9 cellular contexts compared by ENCODE assay signal in the genomic region with DNA sequence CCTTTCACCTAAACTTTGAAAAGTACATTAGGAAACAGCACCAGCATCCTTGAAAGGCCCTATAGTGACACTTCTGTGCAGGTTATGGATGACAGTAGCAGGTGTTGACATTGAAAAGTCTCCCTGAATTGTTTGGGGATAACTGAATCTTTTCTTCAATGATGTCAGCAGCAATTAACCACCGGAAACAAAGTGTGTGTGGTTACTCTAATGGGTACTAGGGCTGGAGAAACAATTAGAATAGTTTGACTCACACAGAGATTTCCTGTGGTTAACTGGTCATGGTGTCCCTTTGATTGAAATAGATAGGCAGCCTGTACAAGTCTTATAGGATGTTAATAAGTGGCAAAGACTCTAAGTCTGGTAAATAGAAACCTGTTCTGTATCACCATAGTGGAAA.
A peak's percentile ranks its signal among the peaks of the same experiment; 100 is the strongest.
DNase-seq lines count a peak whose midpoint lies in the region; ATAC-seq and TF ChIP-seq lines count a peak whose summit lies in the region.
"Had no signal": no experiment of that assay in that cellular context is flagged by ENCODE, and none has a peak within 500 bp of the region (broad histone marks: within the 10 kb centered on the region; RNA-seq: fewer than 3 reads in every experiment).

No MANE protein-coding gene starts in this region.

- no peaks in the 10 kb centered on the region for H3K36me3 ChIP-seq in gastrocnemius medialis

- intact Hi-C loops in gastrocnemius medialis (cut with DNase I; ENCODE audit: low total_unique reads), result no loop called here

- TF ChIP-seq POLR2A in GM18505 (IDR thresholded peaks at IDR 0.05; ENCODE audit: borderline replicate concordance, extremely low read depth, insufficient read depth, insufficient read length) (no peak), gastrocnemius medialis (IDR thresholded peaks at IDR 0.05) (no peak)

- H3K4me1 ChIP-seq in gastrocnemius medialis, result no peaks in the 10 kb centered on the region

- ATAC-seq in GM18505 (IDR thresholded peaks at IDR 0.05; ENCODE audit: unreplicated experiment) (peak; percentile 99), GM21786 (IDR thresholded peaks at IDR 0.05; ENCODE audit: unreplicated experiment) (peak; percentile 98), HG03575 (IDR thresholded peaks at IDR 0.05; ENCODE audit: extremely low read depth, insufficient number of reproducible peaks, low FRiP score, unreplicated experiment) (peak; percentile 98), gastrocnemius medialis (no peak)

- H3K4me3 ChIP-seq in cardiac fibroblast (replicated peaks in 1 of 2; ENCODE audit: low read depth in 2 of 2, low read length in 2 of 2), result no peak overlapping the region
- no peak overlapping the region for H3K4me3 ChIP-seq in gastrocnemius medialis

- H3K27me3 ChIP-seq in gastrocnemius medialis, result peaks cover 0 to 3% (median 0%) of the 10 kb centered on the region in 3 donors

- TF ChIP-seq CTCF in cardiac fibroblast (IDR thresholded peaks at IDR 0.05; ENCODE audit: low read depth, low read length), result no peak
- no peak for TF ChIP-seq CTCF in gastrocnemius medialis (IDR thresholded peaks at IDR 0.05 in 4 of 5, conservative IDR thresholded peaks at IDR 0.05 in 1 of 5)

- H3K27ac ChIP-seq in gastrocnemius medialis, result no peak overlapping the region
- H3K27ac ChIP-seq: VCaP had no signal

- in situ Hi-C loops in gastrocnemius medialis (cut with MboI; ENCODE audit: low sequenced_read_pairs in 4 of 4), result no loop called here

- no peaks in the 10 kb centered on the region for H3K9me3 ChIP-seq in gastrocnemius medialis

- peak; percentile 33 to 60 for DNase-seq in cardiac fibroblast (ENCODE audit: low read depth in 2 of 2)
- DNase-seq in globus pallidus (ENCODE audit: low spot score), result no peak
- no peak for DNase-seq in NCI-H128 (lab: John Stamatoyannopoulos, UW; ENCODE audit: unreplicated experiment)
- DNase-seq in gastrocnemius medialis, result no peak
- DNase-seq in activated CD4-positive, alpha-beta T cell treated with anti-CD3 and anti-CD28 coated beads, Interleukin-2, amount 50 U/mL, for 4 hours, result no peak

Comparison
In these comparisons a context has a peak if more than half of its experiments do, and no peak if none do; other contexts are left out.
1. ATAC-seq: peak in GM18505 (single experiment), GM21786 (single experiment) and HG03575 (single experiment); none in gastrocnemius medialis (0 of 2).
2. DNase-seq: peak in cardiac fibroblast (2 of 2); none in globus pallidus (single experiment), NCI-H128 (single experiment), gastrocnemius medialis (0 of 2) and activated CD4-positive, alpha-beta T cell treated with anti-CD3 and anti-CD28 coated beads, Interleukin-2, amount 50 U/mL, for 4 hours (0 of 2).